In the genomic region with DNA sequence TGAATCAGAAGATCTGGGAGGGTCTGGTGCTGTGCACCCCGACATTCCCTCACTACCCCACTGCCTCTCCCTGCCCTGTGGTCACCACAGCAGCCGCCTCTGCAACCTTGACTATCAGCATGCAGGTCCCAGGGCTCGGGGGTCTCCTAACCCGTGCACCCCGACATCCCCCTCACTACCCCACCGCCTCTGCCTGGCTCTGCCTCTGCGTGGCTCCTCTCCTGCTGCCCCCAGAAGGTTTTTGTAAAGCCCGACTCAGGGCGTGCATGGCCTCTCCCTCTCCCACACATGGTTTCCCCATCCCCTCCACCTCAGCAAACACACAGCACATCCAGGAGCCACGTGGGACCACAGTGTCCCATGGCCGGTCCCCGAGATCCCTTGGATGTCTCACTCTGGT, we compare ENCODE assay signal across 1 cellular context.
TF ChIP-seq lines count a peak whose summit lies in the region.

No MANE protein-coding gene starts in this region.

TF ChIP-seq in HepG2, 621 proteins besides CTCF, POLR2A, EP300 and RAD21:
- TF ChIP-seq, protein P1, sequence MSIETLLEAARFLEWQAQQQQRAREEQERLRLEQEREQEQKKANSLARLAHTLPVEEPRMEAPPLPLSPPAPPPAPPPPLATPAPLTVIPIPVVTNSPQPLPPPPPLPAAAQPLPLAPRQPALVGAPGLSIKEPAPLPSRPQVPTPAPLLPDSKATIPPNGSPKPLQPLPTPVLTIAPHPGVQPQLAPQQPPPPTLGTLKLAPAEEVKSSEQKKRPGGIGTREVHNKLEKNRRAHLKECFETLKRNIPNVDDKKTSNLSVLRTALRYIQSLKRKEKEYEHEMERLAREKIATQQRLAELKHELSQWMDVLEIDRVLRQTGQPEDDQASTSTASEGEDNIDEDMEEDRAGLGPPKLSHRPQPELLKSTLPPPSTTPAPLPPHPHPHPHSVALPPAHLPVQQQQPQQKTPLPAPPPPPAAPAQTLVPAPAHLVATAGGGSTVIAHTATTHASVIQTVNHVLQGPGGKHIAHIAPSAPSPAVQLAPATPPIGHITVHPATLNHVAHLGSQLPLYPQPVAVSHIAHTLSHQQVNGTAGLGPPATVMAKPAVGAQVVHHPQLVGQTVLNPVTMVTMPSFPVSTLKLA (IDR thresholded peaks at IDR 0.05) = peak; percentile 18; the same call in 1 of the 2 replicates
